22 cellular contexts compared by ENCODE assay signal in the genomic region with DNA sequence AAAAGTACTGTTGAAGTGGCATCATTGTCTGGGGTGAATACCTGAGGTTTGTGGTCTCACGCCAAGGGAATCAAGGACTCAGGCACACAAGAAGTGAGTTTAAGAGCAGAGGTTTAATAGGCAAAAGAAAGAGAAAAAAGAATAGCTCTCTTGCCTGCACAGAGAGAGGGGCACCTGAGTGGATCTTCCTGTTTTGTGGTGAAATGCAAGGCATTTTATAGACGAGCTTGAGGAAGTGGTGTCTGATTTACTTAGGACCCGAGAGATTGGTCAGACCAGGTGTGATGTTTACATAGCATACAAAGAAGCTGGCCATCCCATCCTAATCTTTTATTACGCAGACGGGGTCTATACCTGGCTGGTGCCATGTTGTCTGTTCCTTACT. TPM values are rescaled to one million over a fixed set of nuclear protein-coding genes. Genes with fewer than 3 reads are reported as not detected.
DNase-seq lines count a peak whose midpoint lies in the region; ATAC-seq and TF ChIP-seq lines count a peak whose summit lies in the region.
"Had no signal": no experiment of that assay in that cellular context is flagged by ENCODE, and none has a peak within 500 bp of the region (broad histone marks: within the 10 kb centered on the region; RNA-seq: fewer than 3 reads in every experiment).

No MANE protein-coding gene starts in this region.

- no peaks in the 10 kb centered on the region for H3K9me3 ChIP-seq in MM.1S (replicated peaks; ENCODE audit: insufficient read depth, low read length)
- no peaks in the 10 kb centered on the region for H3K9me3 ChIP-seq in OCI-LY3 (ENCODE audit: insufficient read depth, low read length)
- no peaks in the 10 kb centered on the region; the same call in 1 of the 2 replicates for H3K9me3 ChIP-seq in PC-9 (ENCODE audit: insufficient read depth, low read depth)

- H3K36me3 ChIP-seq in MM.1S (replicated peaks; ENCODE audit: insufficient read depth, low read length) (no peaks in the 10 kb centered on the region), OCI-LY3 (replicated peaks; ENCODE audit: low read depth, low read length) (no peaks in the 10 kb centered on the region), PC-9 (ENCODE audit: low read depth) (peaks cover 14% of the 10 kb centered on the region)
- H3K36me3 ChIP-seq: neural progenitor cell had no signal

- H3K27me3 ChIP-seq in MM.1S (replicated peaks; ENCODE audit: insufficient read depth, low read length) (no peaks in the 10 kb centered on the region), OCI-LY3 (ENCODE audit: low read depth, low read length) (0 out of 2 replicates have a peak, but pooled peaks cover 6% of the 10 kb centered on the region), PC-9 (ENCODE audit: insufficient read depth, low read depth) (no peaks in the 10 kb centered on the region)
- H3K27me3 ChIP-seq: neural progenitor cell had no signal

- BruUV-seq in PC-9 (replicated peaks; lab: Mats Ljungman, UMichigan): no TSS peak

- H3K9ac ChIP-seq in MM.1S (ENCODE audit: low read length) (peak overlapping the region; percentile 54; the same call in 1 of the 2 replicates), OCI-LY3 (ENCODE audit: low read length) (no peak overlapping the region)
- H3K9ac ChIP-seq: neural progenitor cell had no signal

- peak overlapping the region; percentile 80 for H3K27ac Mint-ChIP-seq in memory B cell
- H3K27ac Mint-ChIP-seq in progenitor cell of endocrine pancreas: no peak overlapping the region
- H3K27ac Mint-ChIP-seq: neural progenitor cell, type B pancreatic cell, WTC11 had no signal

- H3K27ac ChIP-seq in MM.1S (ENCODE audit: low read length): peak overlapping the region; percentile 93
- no peak overlapping the region for H3K27ac ChIP-seq in OCI-LY3 (ENCODE audit: low read length)
- H3K27ac ChIP-seq in PC-9: no peak overlapping the region
- H3K27ac ChIP-seq: neural progenitor cell, RWPE1 had no signal

- H3K36me3 Mint-ChIP-seq in memory B cell (no peaks in the 10 kb centered on the region), progenitor cell of endocrine pancreas (ENCODE audit: insufficient read depth) (no peaks in the 10 kb centered on the region)
- H3K36me3 Mint-ChIP-seq: neural progenitor cell, type B pancreatic cell, WTC11 had no signal

- H3K4me3 ChIP-seq in MM.1S (ENCODE audit: low read length) (peak overlapping the region; percentile 17), OCI-LY3 (ENCODE audit: low read length) (peak overlapping the region; percentile 3; the same call in 1 of the 2 replicates), PC-9 (no peak overlapping the region)
- H3K4me3 ChIP-seq: K562, neural progenitor cell had no signal

- CTCF ChIA-PET in PC-9 (lab: Charles Lee): interaction anchor here (0.8 kb wide), 1 partner anchor 43 kb away, joined by 3 read pairs; no protein-coding TSS in a partner anchor

- intact Hi-C loops in PC-9 (cut with micrococcal nuclease; ENCODE audit: unreplicated experiment): loop anchor here (5.0 kb wide), 1 partner anchor 173 kb away; no protein-coding TSS in a partner anchor

- H3K4me3 Mint-ChIP-seq in memory B cell (peak overlapping the region; percentile 71), progenitor cell of endocrine pancreas (ENCODE audit: low read depth) (no peak overlapping the region)
- H3K4me3 Mint-ChIP-seq: neural progenitor cell, type B pancreatic cell, WTC11 had no signal

- H3K9me2 ChIP-seq in MM.1S (replicated peaks; ENCODE audit: insufficient read depth, low read length): no peaks in the 10 kb centered on the region
- no peaks in the 10 kb centered on the region for H3K9me2 ChIP-seq in PC-9 (ENCODE audit: insufficient read depth)

- POLR2A ChIA-PET in PC-9 (lab: Charles Lee; ENCODE audit: unreplicated experiment): no interaction called here

- H3K79me2 ChIP-seq in MM.1S (ENCODE audit: low read length) (no peaks in the 10 kb centered on the region), OCI-LY3 (ENCODE audit: low read length) (no peaks in the 10 kb centered on the region), PC-9 (ENCODE audit: low read depth) (peaks cover 12% of the 10 kb centered on the region)

- H3K27me3 Mint-ChIP-seq in memory B cell (no peaks in the 10 kb centered on the region), progenitor cell of endocrine pancreas (peaks cover 6% of the 10 kb centered on the region)

- peak overlapping the region; percentile 32; the same call in 1 of the 2 replicates for H2AFZ ChIP-seq in MM.1S (ENCODE audit: low read length)
- 0 out of 2 replicates have a peak overlapping the region, but pooled peaks have one; percentile 3 for H2AFZ ChIP-seq in OCI-LY3 (ENCODE audit: low read depth, low read length)
- H2AFZ ChIP-seq in PC-9: no peak overlapping the region
- H2AFZ ChIP-seq: neural progenitor cell had no signal

- peak overlapping the region; percentile 72 for H3K4me2 ChIP-seq in MM.1S (ENCODE audit: low read depth, low read length)
- H3K4me2 ChIP-seq in OCI-LY3 (ENCODE audit: low read length): peak overlapping the region; percentile 40
- H3K4me2 ChIP-seq in PC-9: no peak overlapping the region
- H3K4me2 ChIP-seq: neural progenitor cell had no signal

- peaks cover 68% of the 10 kb centered on the region for H3K4me1 ChIP-seq in MM.1S (ENCODE audit: low read length)
- peaks cover 33% of the 10 kb centered on the region for H3K4me1 ChIP-seq in OCI-LY3 (ENCODE audit: low read length)
- peaks cover 57% of the 10 kb centered on the region for H3K4me1 ChIP-seq in PC-9 (replicated peaks; ENCODE audit: insufficient read depth)
- H3K4me1 ChIP-seq: neural progenitor cell had no signal

- H3K9me3 Mint-ChIP-seq in memory B cell (no peaks in the 10 kb centered on the region), progenitor cell of endocrine pancreas (ENCODE audit: low read depth) (no peaks in the 10 kb centered on the region)
- H3K9me3 Mint-ChIP-seq: neural progenitor cell, type B pancreatic cell had no signal

- peak; percentile 18 for DNase-seq in NCI-H748 (lab: John Stamatoyannopoulos, UW; ENCODE audit: unreplicated experiment)
- DNase-seq in NCI-H748 treated with DMSO at 0.1 percent for 48 hours (lab: John Stamatoyannopoulos, UW): no peak
- DNase-seq in MM.1S: peak; percentile 72
- DNase-seq in memory B cell (ENCODE audit: low spot score in 2 of 2): no peak
- no peak for DNase-seq in GM20000 (ENCODE audit: low spot score)
- no peak for DNase-seq in progenitor cell of endocrine pancreas (ENCODE audit: low spot score, unreplicated experiment)
- no peak for DNase-seq in PC-9
- DNase-seq: 8988T; amniotic stem cell; C1 segment of cervical spinal cord; effector memory CD4-positive, alpha-beta T cell; H7; NCI-H1694 treated with DMSO at 0.1 percent for 48 hours; NCI-H510A treated with DMSO at 0.1 percent for 48 hours; stimulated activated CD4-positive, alpha-beta T cell treated with anti-CD3 and anti-CD28 coated beads, Interleukin-12 subunit alpha, Interleukin-12 subunit beta, amount 100 ng/mL, for 4 hours; stimulated activated naive CD4-positive, alpha-beta T cell had no signal

- peak; percentile 66 for ATAC-seq in memory B cell (ENCODE audit: low read depth)
- ATAC-seq: K562, WTC11 had no signal

- H4K20me1 ChIP-seq in MM.1S (ENCODE audit: insufficient read depth, low read length): no peaks in the 10 kb centered on the region
- no peaks in the 10 kb centered on the region for H4K20me1 ChIP-seq in OCI-LY3 (ENCODE audit: insufficient read depth, low read length)
- no peaks in the 10 kb centered on the region for H4K20me1 ChIP-seq in PC-9 (ENCODE audit: insufficient read depth)

- H3K4me1 Mint-ChIP-seq in memory B cell: peaks cover 43% of the 10 kb centered on the region
- H3K4me1 Mint-ChIP-seq in progenitor cell of endocrine pancreas (ENCODE audit: low read depth): peaks cover 5% of the 10 kb centered on the region
- H3K4me1 Mint-ChIP-seq: neural progenitor cell had no signal

- TF ChIP-seq CTCF in MM.1S (IDR thresholded peaks at IDR 0.05; ENCODE audit: low read length) (no peak), OCI-LY3 (IDR thresholded peaks at IDR 0.05; ENCODE audit: low read depth, low read length) (no peak), GM20000 (IDR thresholded peaks at IDR 0.05; ENCODE audit: extremely low read depth, missing control alignments) (no peak), progenitor cell of endocrine pancreas (IDR thresholded peaks at IDR 0.05; ENCODE audit: unreplicated experiment) (no peak), PC-9 (conservative IDR thresholded peaks at IDR 0.05) (no peak)

- H3F3A ChIP-seq in MM.1S (ENCODE audit: insufficient read depth, low read length) (peaks cover 52% of the 10 kb centered on the region), PC-9 (ENCODE audit: insufficient read depth, low read depth) (peaks cover 41% of the 10 kb centered on the region)

RNA-seq across cellular contexts. Expression of gene CCR5, which starts 13.2 kb away (rescaled TPM):
- total RNA-seq in progenitor cell of endocrine pancreas (not detected in 2 replicates), PC-9 (2021) (not detected in 2 replicates)
- total RNA-seq: H7, K562, WTC11 had no signal

RNA-seq across cellular contexts. Expression of gene CCRL2, which starts 23.1 kb away (rescaled TPM):
- total RNA-seq in progenitor cell of endocrine pancreas (not detected in 2 replicates), PC-9 (2021) (1.2 TPM in 2 replicates)
- total RNA-seq: H7, WTC11 had no signal

RNA-seq across cellular contexts. Expression of gene CCR2, which starts 30.0 kb away (rescaled TPM):
- not detected in 2 replicates for total RNA-seq in progenitor cell of endocrine pancreas
- not detected in 2 replicates for total RNA-seq in PC-9 (2021)
- total RNA-seq: H7, K562, WTC11 had no signal

Comparison
In these comparisons a context has a peak if more than half of its experiments do, and no peak if none do; other contexts are left out.
1. DNase-seq: peak in NCI-H748 (single experiment) and MM.1S (single experiment); none in NCI-H748 treated with DMSO at 0.1 percent for 48 hours (single experiment), memory B cell (0 of 2), GM20000 (single experiment), progenitor cell of endocrine pancreas (single experiment) and PC-9 (0 of 2).